ENCODE assay signal across 17 cellular contexts in the genomic region with DNA sequence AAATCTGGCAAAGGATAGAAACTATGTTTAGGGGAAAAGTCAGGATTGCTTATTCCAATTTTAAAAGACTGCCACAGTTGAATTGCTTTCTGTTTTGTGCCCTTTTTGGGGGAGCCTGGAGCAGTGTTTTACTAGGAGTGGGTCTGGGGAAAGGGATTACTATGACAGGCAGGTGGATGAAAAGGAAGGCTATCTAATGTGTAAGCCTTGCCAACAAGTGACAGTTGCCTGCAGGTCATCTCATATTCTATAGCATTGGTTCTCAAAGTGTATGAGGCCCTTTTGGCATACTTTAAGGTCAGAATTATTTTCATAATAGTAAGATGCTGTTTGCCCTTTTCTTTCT.
"Had no signal": no experiment of that assay in that cellular context is flagged by ENCODE, and none has a peak within 500 bp of the region (broad histone marks: within the 10 kb centered on the region; RNA-seq: fewer than 3 reads in every experiment).

No MANE protein-coding gene starts in this region.

- H3K27me3 Mint-ChIP-seq: activated CD8-positive, alpha-beta T cell treated with anti-CD3 and anti-CD28 coated beads for 36 hours; dendritic cell treated with granulocyte-macrophage colony-stimulating factor and Interleukin-4, amounts not matched to agents 40 ng/mL and 50 ng/mL, for 4 days; naive B cell had no signal

- H3K4me3 ChIP-seq: lung, psoas muscle, upper lobe of right lung had no signal

- ATAC-seq: activated CD8-positive, alpha-beta T cell treated with anti-CD3 and anti-CD28 coated beads for 36 hours; left colon; psoas muscle; stimulated activated naive CD8-positive, alpha-beta T cell treated with anti-CD3 and anti-CD28 coated beads, Interleukin-15, Interleukin-2, amounts not matched to agents 100 U/mL and 50 U/mL, for 24 hours; upper lobe of right lung had no signal

- H3K9me3 Mint-ChIP-seq: activated CD8-positive, alpha-beta T cell treated with anti-CD3 and anti-CD28 coated beads for 36 hours; dendritic cell treated with granulocyte-macrophage colony-stimulating factor and Interleukin-4, amounts not matched to agents 40 ng/mL and 50 ng/mL, for 4 days; naive B cell; T-helper 2 cell treated with Interferon-gamma antibody and Interleukin-4, amounts not matched to agents 5 μg/mL and 100 μg/mL, for 36 hours had no signal

- H3K4me3 Mint-ChIP-seq: activated CD8-positive, alpha-beta T cell treated with anti-CD3 and anti-CD28 coated beads for 36 hours; dendritic cell treated with granulocyte-macrophage colony-stimulating factor and Interleukin-4, amounts not matched to agents 40 ng/mL and 50 ng/mL, for 4 days; naive B cell; T-helper 2 cell treated with Interferon-gamma antibody and Interleukin-4, amounts not matched to agents 5 μg/mL and 100 μg/mL, for 36 hours had no signal

- H3K27me3 ChIP-seq: upper lobe of right lung had no signal

- H3K27ac ChIP-seq: psoas muscle, upper lobe of right lung had no signal

- H3K9me3 ChIP-seq: psoas muscle, upper lobe of right lung had no signal

- H3K27ac Mint-ChIP-seq: activated CD8-positive, alpha-beta T cell treated with anti-CD3 and anti-CD28 coated beads for 36 hours; dendritic cell treated with granulocyte-macrophage colony-stimulating factor and Interleukin-4, amounts not matched to agents 40 ng/mL and 50 ng/mL, for 4 days; T-helper 2 cell treated with Interferon-gamma antibody and Interleukin-4, amounts not matched to agents 5 μg/mL and 100 μg/mL, for 36 hours had no signal

- DNase-seq: activated CD4-positive, CD25-positive, alpha-beta regulatory T cell treated with anti-CD3 and anti-CD28 coated beads, Interleukin-2, amount 50 U/mL, for 72 hours; activated CD8-positive, alpha-beta memory T cell treated with anti-CD3 and anti-CD28 coated beads, Interleukin-2, amount 50 U/mL, for 4 hours; activated CD8-positive, alpha-beta T cell treated with anti-CD3 and anti-CD28 coated beads for 36 hours; activated naive CD4-positive, alpha-beta T cell; central memory CD4-positive, alpha-beta T cell; glutamatergic neuron; left colon; naive B cell; psoas muscle; stimulated activated CD4-positive, alpha-beta T cell treated with anti-CD3 and anti-CD28 coated beads, Interleukin-12 subunit alpha, Interleukin-12 subunit beta, amount 100 ng/mL, for 4 hours; stimulated activated CD4-positive, alpha-beta T cell treated with anti-CD3 and anti-CD28 coated beads, Interleukin-2, amount 100 ng/mL, for 48 hours; stimulated activated CD8-positive, alpha-beta memory T cell treated with anti-CD3 and anti-CD28 coated beads, Interleukin-4, amount 100 ng/mL, for 48 hours; stimulated activated naive CD8-positive, alpha-beta T cell treated with anti-CD3 and anti-CD28 coated beads, Interleukin-15, Interleukin-2, amounts not matched to agents 100 U/mL and 50 U/mL, for 24 hours; upper lobe of right lung had no signal
